In the genomic region with DNA sequence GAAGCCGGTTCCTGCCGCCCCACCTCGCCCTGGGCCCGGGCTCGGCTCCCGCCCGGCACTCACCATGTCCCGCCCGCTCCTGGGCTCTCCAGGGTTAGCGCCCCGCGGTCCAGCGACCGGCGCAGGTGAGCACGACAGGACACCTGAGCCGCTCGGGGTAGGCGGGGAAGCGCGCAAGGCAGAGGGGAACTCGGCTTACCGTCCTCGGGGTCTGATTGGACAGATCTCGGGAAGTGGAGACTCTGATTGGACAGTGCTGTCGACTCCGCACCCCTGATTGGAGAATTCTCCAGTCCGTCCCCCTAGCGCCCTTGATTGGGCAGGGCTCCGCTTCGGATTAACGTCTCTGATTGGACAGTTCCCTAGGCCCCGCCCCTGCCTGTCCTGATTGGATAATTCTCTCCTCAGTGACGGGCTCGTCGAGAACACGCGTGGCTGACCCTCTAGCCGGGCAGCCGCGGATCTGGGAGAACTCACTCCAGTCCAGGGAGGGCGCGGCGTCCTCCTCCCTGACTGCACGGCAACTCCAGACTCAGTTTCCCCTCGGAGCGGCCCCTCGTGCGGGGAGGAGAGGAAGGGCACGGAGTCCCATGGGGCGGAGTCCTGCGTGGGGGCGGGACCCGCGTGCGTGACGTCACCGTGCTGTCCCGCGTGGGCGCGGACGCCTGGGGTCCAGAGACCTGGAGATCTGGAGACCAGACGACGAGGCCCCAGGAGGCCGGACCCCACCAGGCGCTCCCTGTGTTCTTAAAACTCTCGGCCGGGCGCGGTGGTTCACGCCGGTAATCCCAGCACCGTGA, we compare ENCODE assay signal across 1 cellular context.
TF ChIP-seq lines count a peak whose summit lies in the region.

Gene ZNF77, minus strand, starts transcription at position 197 of the 800 bp plus-strand sequence. Its CDS starts 131 bp downstream, at position 66.

TF ChIP-seq in HEK293, 187 proteins besides CTCF, POLR2A, EP300 and RAD21 (continued from another document and continues in another):
- TF ChIP-seq ZNF280D (tag by site-specific recombination; IDR thresholded peaks at IDR 0.05) (0 out of 2 replicates have a peak, but pooled peaks have one; percentile 31), ZNF184 (tag by site-specific recombination; IDR thresholded peaks at IDR 0.05) (no peak), ZNF274 (IDR thresholded peaks at IDR 0.05; ENCODE audit: low read length) (no peak), ZNF274 (tag by site-specific recombination; IDR thresholded peaks at IDR 0.05; ENCODE audit: borderline replicate concordance) (no peak), ZNF777 (tag by site-specific recombination; IDR thresholded peaks at IDR 0.05; ENCODE audit: borderline replicate concordance) (no peak), KLF7 (tag by site-specific recombination; IDR thresholded peaks at IDR 0.05; ENCODE audit: borderline replicate concordance) (0 out of 2 replicates have a peak, but pooled peaks have one; percentile 58), ZNF76 (tag by site-specific recombination; IDR thresholded peaks at IDR 0.05; ENCODE audit: borderline replicate concordance, low read depth) (peak; percentile 45; the same call in 1 of the 2 replicates), PRDM2 (tag by site-specific recombination; IDR thresholded peaks at IDR 0.05; ENCODE audit: borderline replicate concordance) (no peak), ATF2 (tag by site-specific recombination; IDR thresholded peaks at IDR 0.05; ENCODE audit: low read depth) (peak; percentile 97), ZNF398 (tag by site-specific recombination; IDR thresholded peaks at IDR 0.05) (no peak), ZNF248 (tag by site-specific recombination; IDR thresholded peaks at IDR 0.05) (no peak), ZNF404 (tag by site-specific recombination; IDR thresholded peaks at IDR 0.05) (no peak), MZF1 (tag by site-specific recombination; IDR thresholded peaks at IDR 0.05; ENCODE audit: borderline replicate concordance) (no peak), ZNF768 (tag by site-specific recombination; IDR thresholded peaks at IDR 0.05) (no peak), KLF16 (tag by site-specific recombination; IDR thresholded peaks at IDR 0.05) (peak; percentile 88), ZNF561 (tag by site-specific recombination; IDR thresholded peaks at IDR 0.05; ENCODE audit: borderline replicate concordance) (peak; percentile 83; the same call in 1 of the 2 replicates), ZNF292 (tag by site-specific recombination; IDR thresholded peaks at IDR 0.05; ENCODE audit: borderline replicate concordance, low read depth) (no peak), ZNF571 (tag by site-specific recombination; IDR thresholded peaks at IDR 0.05) (no peak), TRIM28 (IDR thresholded peaks at IDR 0.05; ENCODE audit: borderline replicate concordance, low read length) (no peak), ZNF621 (tag by site-specific recombination; IDR thresholded peaks at IDR 0.05) (no peak), ZBTB17 (tag by site-specific recombination; IDR thresholded peaks at IDR 0.05) (no peak), WT1 (tag by site-specific recombination; IDR thresholded peaks at IDR 0.05) (peak; percentile 43; the same call in 1 of the 2 replicates), ZNF707 (tag by site-specific recombination; IDR thresholded peaks at IDR 0.05) (no peak), PRDM4 (tag by site-specific recombination; IDR thresholded peaks at IDR 0.05) (0 out of 2 replicates have a peak, but pooled peaks have one; percentile 47), ZNF394 (tag by site-specific recombination; IDR thresholded peaks at IDR 0.05; ENCODE audit: borderline replicate concordance) (no peak), SALL2 (tag by site-specific recombination; IDR thresholded peaks at IDR 0.05; ENCODE audit: borderline replicate concordance) (no peak), ZNF654 (tag by site-specific recombination; IDR thresholded peaks at IDR 0.05; ENCODE audit: low read depth) (no peak)
- TF ChIP-seq, protein P1, sequence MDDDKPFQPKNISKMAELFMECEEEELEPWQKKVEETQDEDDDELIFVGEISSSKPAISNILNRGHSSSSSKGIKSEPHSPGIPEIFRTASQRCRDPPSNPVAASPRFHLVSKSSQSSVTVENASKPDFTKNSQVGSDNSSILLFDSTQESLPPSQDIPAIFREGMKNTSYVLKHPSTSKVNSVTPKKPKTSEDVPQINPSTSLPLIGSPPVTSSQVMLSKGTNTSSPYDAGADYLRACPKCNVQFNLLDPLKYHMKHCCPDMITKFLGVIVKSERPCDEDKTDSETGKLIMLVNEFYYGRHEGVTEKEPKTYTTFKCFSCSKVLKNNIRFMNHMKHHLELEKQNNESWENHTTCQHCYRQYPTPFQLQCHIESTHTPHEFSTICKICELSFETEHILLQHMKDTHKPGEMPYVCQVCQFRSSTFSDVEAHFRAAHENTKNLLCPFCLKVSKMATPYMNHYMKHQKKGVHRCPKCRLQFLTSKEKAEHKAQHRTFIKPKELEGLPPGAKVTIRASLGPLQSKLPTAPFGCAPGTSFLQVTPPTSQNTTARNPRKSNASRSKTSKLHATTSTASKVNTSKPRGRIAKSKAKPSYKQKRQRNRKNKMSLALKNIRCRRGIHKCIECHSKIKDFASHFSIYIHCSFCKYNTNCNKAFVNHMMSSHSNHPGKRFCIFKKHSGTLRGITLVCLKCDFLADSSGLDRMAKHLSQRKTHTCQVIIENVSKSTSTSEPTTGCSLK (tag by site-specific recombination; IDR thresholded peaks at IDR 0.05): no peak
- TF ChIP-seq, protein P2, sequence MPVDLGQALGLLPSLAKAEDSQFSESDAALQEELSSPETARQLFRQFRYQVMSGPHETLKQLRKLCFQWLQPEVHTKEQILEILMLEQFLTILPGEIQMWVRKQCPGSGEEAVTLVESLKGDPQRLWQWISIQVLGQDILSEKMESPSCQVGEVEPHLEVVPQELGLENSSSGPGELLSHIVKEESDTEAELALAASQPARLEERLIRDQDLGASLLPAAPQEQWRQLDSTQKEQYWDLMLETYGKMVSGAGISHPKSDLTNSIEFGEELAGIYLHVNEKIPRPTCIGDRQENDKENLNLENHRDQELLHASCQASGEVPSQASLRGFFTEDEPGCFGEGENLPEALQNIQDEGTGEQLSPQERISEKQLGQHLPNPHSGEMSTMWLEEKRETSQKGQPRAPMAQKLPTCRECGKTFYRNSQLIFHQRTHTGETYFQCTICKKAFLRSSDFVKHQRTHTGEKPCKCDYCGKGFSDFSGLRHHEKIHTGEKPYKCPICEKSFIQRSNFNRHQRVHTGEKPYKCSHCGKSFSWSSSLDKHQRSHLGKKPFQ (tag by site-specific recombination; IDR thresholded peaks at IDR 0.05): no peak
